12 cellular contexts compared by ENCODE assay signal in genomic region chr12:120388711-120389431, GRCh38. TPM values are rescaled to one million over a fixed set of nuclear protein-coding genes. Genes with fewer than 3 reads are reported as not detected.
A peak's percentile ranks its signal among the peaks of the same experiment; 100 is the strongest.
DNase-seq lines count a peak whose midpoint lies in the region; ATAC-seq and TF ChIP-seq lines count a peak whose summit lies in the region.
"Had no signal": no experiment of that assay in that cellular context is flagged by ENCODE, and none has a peak within 500 bp of the region (broad histone marks: within the 10 kb centered on the region; RNA-seq: fewer than 3 reads in every experiment).

No MANE protein-coding gene starts in this region.

- H3K4me1 Mint-ChIP-seq in endodermal cell, result peaks cover 7% of the 10 kb centered on the region
- H3K4me1 Mint-ChIP-seq in activated CD4-positive, alpha-beta memory T cell treated with anti-CD3 and anti-CD28 coated beads, Interleukin-2, amount 10 ng/mL, durations not matched to agents 7 days and 5 days, result no peaks in the 10 kb centered on the region

- no peaks in the 10 kb centered on the region for H3K79me2 ChIP-seq in GM23248 (ENCODE audit: insufficient read depth)

- intact Hi-C loops in psoas muscle (cut with DNase I), result no loop called here

- peak overlapping the region; percentile 88 for H3K27ac Mint-ChIP-seq in endodermal cell
- no peak overlapping the region for H3K27ac Mint-ChIP-seq in activated CD4-positive, alpha-beta memory T cell treated with anti-CD3 and anti-CD28 coated beads, Interleukin-2, amount 10 ng/mL, durations not matched to agents 7 days and 5 days

- H3K27me3 Mint-ChIP-seq in endodermal cell (ENCODE audit: insufficient read depth), result no peaks in the 10 kb centered on the region
- peaks cover 31% of the 10 kb centered on the region for H3K27me3 Mint-ChIP-seq in activated CD4-positive, alpha-beta memory T cell treated with anti-CD3 and anti-CD28 coated beads, Interleukin-2, amount 10 ng/mL, durations not matched to agents 7 days and 5 days

- H3K9me3 ChIP-seq in GM23248 (ENCODE audit: low read depth) (no peaks in the 10 kb centered on the region), endodermal cell (ENCODE audit: control insufficient read depth, low read length) (no peaks in the 10 kb centered on the region), neuron (ENCODE audit: low read length) (no peaks in the 10 kb centered on the region), psoas muscle (no peaks in the 10 kb centered on the region)
- H3K9me3 ChIP-seq: ascending aorta had no signal

- H3K4me1 ChIP-seq in GM23248 (ENCODE audit: insufficient read depth) (no peaks in the 10 kb centered on the region), endodermal cell (ENCODE audit: control insufficient read depth, insufficient read depth, low read length) (no peaks in the 10 kb centered on the region), neuron (ENCODE audit: insufficient read depth, low read length) (peaks cover 30% of the 10 kb centered on the region), psoas muscle (no peaks in the 10 kb centered on the region)
- H3K4me1 ChIP-seq: ascending aorta had no signal

- H3K36me3 ChIP-seq in GM23248 (ENCODE audit: low read depth) (no peaks in the 10 kb centered on the region), endodermal cell (ENCODE audit: control insufficient read depth, insufficient read depth, low read length) (no peaks in the 10 kb centered on the region), neuron (ENCODE audit: insufficient read depth, low read length) (no peaks in the 10 kb centered on the region), psoas muscle (ENCODE audit: insufficient read depth in 1 of 2, low read depth in 1 of 2) (no peaks in the 10 kb centered on the region)
- H3K36me3 ChIP-seq: ascending aorta had no signal

- H3K4me3 ChIP-seq in GM23248 (no peak overlapping the region), endodermal cell (ENCODE audit: low read length) (peak overlapping the region; percentile 68), neuron (ENCODE audit: low read length) (peak overlapping the region; percentile 29), psoas muscle (no peak overlapping the region)
- H3K4me3 ChIP-seq: ascending aorta had no signal

- H3K36me3 Mint-ChIP-seq in endodermal cell (ENCODE audit: low read depth), result no peaks in the 10 kb centered on the region
- no peaks in the 10 kb centered on the region for H3K36me3 Mint-ChIP-seq in activated CD4-positive, alpha-beta memory T cell treated with anti-CD3 and anti-CD28 coated beads, Interleukin-2, amount 10 ng/mL, durations not matched to agents 7 days and 5 days (ENCODE audit: low read depth)

- no peaks in the 10 kb centered on the region for H3K9me3 Mint-ChIP-seq in endodermal cell
- no peaks in the 10 kb centered on the region for H3K9me3 Mint-ChIP-seq in activated CD4-positive, alpha-beta memory T cell treated with anti-CD3 and anti-CD28 coated beads, Interleukin-2, amount 10 ng/mL, durations not matched to agents 7 days and 5 days

- no peaks in the 10 kb centered on the region for H4K20me1 ChIP-seq in GM23248 (ENCODE audit: insufficient read depth)

- H3K27me3 ChIP-seq in GM23248 (replicated peaks; ENCODE audit: insufficient read depth) (peaks cover 22% of the 10 kb centered on the region), endodermal cell (ENCODE audit: control insufficient read depth, insufficient read depth, low read length, poor library complexity, severe bottlenecking) (no peaks in the 10 kb centered on the region), neuron (ENCODE audit: insufficient read depth, low read length) (no peaks in the 10 kb centered on the region), psoas muscle (ENCODE audit: insufficient read depth in 3 of 3, low read length in 2 of 3) (peaks cover 0 to 58% (median 11%) of the 10 kb centered on the region in 3 donors)
- H3K27me3 ChIP-seq: ascending aorta had no signal

- in situ Hi-C loops in GM23248 (cut with MboI), result no loop called here

- WGBS in GM23248 (ENCODE audit: low coverage in 1 of 2, low lambda C conversion rate in 2 of 2, missing lambda C conversion rate in 2 of 2), 2 experiments, result 2 to 3% methylated on average over 22 to 23 of the region's 23 CpGs
- WGBS in endodermal cell (ENCODE audit: insufficient coverage in 1 of 2, insufficient read length in 1 of 2), 2 experiments, result 7 to 15% methylated on average over 11 to 23 of the region's 23 CpGs
- 4 to 8% (median 7%) methylated on average over 23 of the region's 23 CpGs for WGBS in psoas muscle, 3 donors

- peak; percentile 12 for DNase-seq in GM23248
- peak; percentile 92 for DNase-seq in NCI-H2107 treated with DMSO at 0.1 percent for 48 hours (lab: John Stamatoyannopoulos, UW; ENCODE audit: unreplicated experiment)
- peak; percentile 93 for DNase-seq in endodermal cell
- DNase-seq in psoas muscle, result no peak
- DNase-seq in stimulated activated naive CD8-positive, alpha-beta T cell treated with anti-CD3 and anti-CD28 coated beads, Interleukin-15, Interleukin-2, amounts not matched to agents 100 U/mL and 50 U/mL, for 24 hours, result no peak
- no peak for DNase-seq in activated CD4-positive, alpha-beta memory T cell treated with anti-CD3 and anti-CD28 coated beads, Interleukin-2, amount 10 ng/mL, durations not matched to agents 7 days and 5 days
- DNase-seq: activated CD8-positive, alpha-beta memory T cell treated with anti-CD3 and anti-CD28 coated beads for 24 hours; Calu3; NCI-H446 had no signal

- no peaks in the 10 kb centered on the region for H3F3A ChIP-seq in GM23248 (ENCODE audit: insufficient read depth)

- H3K9me2 ChIP-seq in GM23248 (ENCODE audit: insufficient read depth), result no peaks in the 10 kb centered on the region

- H3K27ac ChIP-seq in GM23248 (no peak overlapping the region), endodermal cell (ENCODE audit: low read depth, low read length) (peak overlapping the region; percentile 89), psoas muscle (no peak overlapping the region)
- H3K27ac ChIP-seq: ascending aorta had no signal

- H3K4me2 ChIP-seq in GM23248 (ENCODE audit: unreplicated experiment), result no peak overlapping the region

- CTCF ChIA-PET in activated CD4-positive, alpha-beta memory T cell treated with anti-CD3 and anti-CD28 coated beads, Interleukin-2, amount 10 ng/mL, durations not matched to agents 7 days and 5 days (lab: Charles Lee), result no interaction called here

- TF ChIP-seq CTCF in endodermal cell (conservative IDR thresholded peaks at IDR 0.05) (no peak), psoas muscle (IDR thresholded peaks at IDR 0.05) (no peak)

- H2AFZ ChIP-seq in GM23248, result no peak overlapping the region; the same call in 1 of the 2 replicates
- peak overlapping the region; percentile 17 for H2AFZ ChIP-seq in neuron (ENCODE audit: low read depth, low read length)

- H3K9ac ChIP-seq in GM23248 (no peak overlapping the region), endodermal cell (ENCODE audit: extremely low read depth, low read length, poor library complexity, severe bottlenecking) (no peak overlapping the region)

- H3K4me3 Mint-ChIP-seq in endodermal cell, result peak overlapping the region; percentile 57
- no peak overlapping the region for H3K4me3 Mint-ChIP-seq in activated CD4-positive, alpha-beta memory T cell treated with anti-CD3 and anti-CD28 coated beads, Interleukin-2, amount 10 ng/mL, durations not matched to agents 7 days and 5 days

- POLR2A ChIA-PET in activated CD4-positive, alpha-beta memory T cell treated with anti-CD3 and anti-CD28 coated beads, Interleukin-2, amount 10 ng/mL, durations not matched to agents 7 days and 5 days (lab: Charles Lee), result no interaction called here

- ATAC-seq in psoas muscle, result no peak
- ATAC-seq in stimulated activated naive CD8-positive, alpha-beta T cell treated with anti-CD3 and anti-CD28 coated beads, Interleukin-15, Interleukin-2, amounts not matched to agents 100 U/mL and 50 U/mL, for 24 hours, result no peak
- no peak for ATAC-seq in GM18861 (IDR thresholded peaks at IDR 0.05; ENCODE audit: unreplicated experiment)

RNA-seq across cellular contexts. Expression of gene MSI1, which starts 19.9 kb away (rescaled TPM):
- total RNA-seq in GM23248 (2014; rRNA removed; shearing (Covaris generic)), result not detected in 2 replicates
- polyA plus RNA-seq in GM23248 (2016; fragmentation: Nextera tagmentation; extraction: Ambion mirVana) (not detected in 2 replicates), psoas muscle (under 1 TPM in 2 of 3 donors, not detected in 1; 0.03 to 0.04 TPM)
- total RNA-seq in endodermal cell (100 to 1,000 TPM in 1 of 2 donors, 10 to 100 TPM in 1; 92.8 to 105 TPM), psoas muscle (under 1 TPM in 2 of 4 donors, not detected in 2; 0.06 to 0.20 TPM)
- polyA plus RNA-seq in endodermal cell (2013, experiment 1 of 2), result 123 TPM
- 104 TPM for polyA plus RNA-seq in endodermal cell (2013, experiment 2 of 2)
- total RNA-seq in activated CD4-positive, alpha-beta memory T cell treated with anti-CD3 and anti-CD28 coated beads, Interleukin-2, amount 10 ng/mL, durations not matched to agents 7 days and 5 days, result not detected

RNA-seq across cellular contexts. Expression of gene COX6A1, which starts 49.0 kb away (rescaled TPM):
- total RNA-seq in GM23248 (2014; rRNA removed; shearing (Covaris generic)), result 247 and 358 TPM in 2 replicates
- polyA plus RNA-seq in GM23248 (2016; fragmentation: Nextera tagmentation; extraction: Ambion mirVana) (806 and 824 TPM in 2 replicates), psoas muscle (100 to 1,000 TPM in 1 of 3 donors, 10 to 100 TPM in 2; 58.1 to 211 (median 96.6) TPM)
- total RNA-seq in endodermal cell (100 to 1,000 TPM; 344 to 354 TPM), psoas muscle (10 to 100 TPM; 34.4 to 52.6 (median 38.5) TPM)
- 576 TPM for polyA plus RNA-seq in endodermal cell (2013, experiment 1 of 2)
- polyA plus RNA-seq in endodermal cell (2013, experiment 2 of 2), result 530 TPM
- total RNA-seq in activated CD4-positive, alpha-beta memory T cell treated with anti-CD3 and anti-CD28 coated beads, Interleukin-2, amount 10 ng/mL, durations not matched to agents 7 days and 5 days, result 100 to 1,000 TPM; 318 to 323 TPM

RNA-seq across cellular contexts. Expression of gene TRIAP1, which starts 57.3 kb away (rescaled TPM):
- 45.6 and 47.0 TPM in 2 replicates for total RNA-seq in GM23248 (2014; rRNA removed; shearing (Covaris generic))
- 68.6 and 70.3 TPM in 2 replicates for polyA plus RNA-seq in GM23248 (2016; fragmentation: Nextera tagmentation; extraction: Ambion mirVana)
- 10 to 100 TPM; 31.6 to 34.8 TPM for total RNA-seq in endodermal cell
- polyA plus RNA-seq in endodermal cell (2013, experiment 1 of 2), result 47.9 TPM
- 46.5 TPM for polyA plus RNA-seq in endodermal cell (2013, experiment 2 of 2)
- total RNA-seq in psoas muscle, result 10 to 100 TPM; 24.4 to 37.3 (median 31.0) TPM
- polyA plus RNA-seq in psoas muscle, result 100 to 1,000 TPM in 1 of 3 donors, 10 to 100 TPM in 2; 42.8 to 111 (median 60.2) TPM
- 10 to 100 TPM; 20.6 to 21.6 TPM for total RNA-seq in activated CD4-positive, alpha-beta memory T cell treated with anti-CD3 and anti-CD28 coated beads, Interleukin-2, amount 10 ng/mL, durations not matched to agents 7 days and 5 days

RNA-seq across cellular contexts. Expression of gene GATC, which starts 57.4 kb away (rescaled TPM):
- 15.9 and 17.2 TPM in 2 replicates for total RNA-seq in GM23248 (2014; rRNA removed; shearing (Covaris generic))
- 18.3 and 18.8 TPM in 2 replicates for polyA plus RNA-seq in GM23248 (2016; fragmentation: Nextera tagmentation; extraction: Ambion mirVana)
- total RNA-seq in endodermal cell, result 10 to 100 TPM; 24.5 to 33.2 TPM
- polyA plus RNA-seq in endodermal cell (2013, experiment 1 of 2), result 23.9 TPM
- 22.8 TPM for polyA plus RNA-seq in endodermal cell (2013, experiment 2 of 2)
- total RNA-seq in psoas muscle, result 10 to 100 TPM in 2 of 4 donors, 1 to 10 TPM in 2; 8.7 to 17.6 (median 10.1) TPM
- polyA plus RNA-seq in psoas muscle, result 10 to 100 TPM in 1 of 3 donors, 1 to 10 TPM in 2; 6.4 to 16.5 (median 8.5) TPM
- total RNA-seq in activated CD4-positive, alpha-beta memory T cell treated with anti-CD3 and anti-CD28 coated beads, Interleukin-2, amount 10 ng/mL, durations not matched to agents 7 days and 5 days, result 10 to 100 TPM; 28.6 to 29.5 TPM

Comparison
In these comparisons a context has a peak if more than half of its experiments do, and no peak if none do; other contexts are left out.
1. DNase-seq: peak in GM23248 (single experiment), NCI-H2107 treated with DMSO at 0.1 percent for 48 hours (single experiment) and endodermal cell (single experiment); none in psoas muscle (0 of 2), stimulated activated naive CD8-positive, alpha-beta T cell treated with anti-CD3 and anti-CD28 coated beads, Interleukin-15, Interleukin-2, amounts not matched to agents 100 U/mL and 50 U/mL, for 24 hours (single experiment) and activated CD4-positive, alpha-beta memory T cell treated with anti-CD3 and anti-CD28 coated beads, Interleukin-2, amount 10 ng/mL, durations not matched to agents 7 days and 5 days (single experiment).
2. H3K4me3 ChIP-seq: peak in endodermal cell (single experiment) and neuron (single experiment); none in GM23248 (single experiment) and psoas muscle (single experiment).
3. RNA of gene MSI1, which starts 19.9 kb away (total RNA-seq): 92.8 to 105 TPM in endodermal cell; 0.06 to 0.20 TPM in psoas muscle, not detected in GM23248 and not detected in activated CD4-positive, alpha-beta memory T cell treated with anti-CD3 and anti-CD28 coated beads, Interleukin-2, amount 10 ng/mL, durations not matched to agents 7 days and 5 days; every median in the first group is over 10 times any median in the second.